In genomic region chr7:127107601-127108007, GRCh38 we compare ENCODE assay signal across 8 cellular contexts.
A peak's percentile ranks its signal among the peaks of the same experiment; 100 is the strongest.
DNase-seq lines count a peak whose midpoint lies in the region; ATAC-seq, FAIRE-seq and TF ChIP-seq lines count a peak whose summit lies in the region.

No MANE protein-coding gene starts in this region.

- H3K4me3 ChIP-seq in keratinocyte (ENCODE audit: control insufficient read depth in 2 of 3, extremely low read depth in 1 of 3, insufficient read depth in 2 of 3, low read depth in 1 of 3, low read length in 3 of 3) (no peak overlapping the region), testis (no peak overlapping the region)

- FAIRE-seq in keratinocyte (lab: Jason Lieb, UNC) = no peak

- peak; percentile 24 for DNase-seq in COR-L47 (lab: John Stamatoyannopoulos, UW)
- peak; percentile 21 for DNase-seq in NCI-H345 (lab: John Stamatoyannopoulos, UW)
- peak; percentile 42 for DNase-seq in amniotic epithelial cell (ENCODE audit: low read depth)
- peak; percentile 4 for DNase-seq in keratinocyte (ENCODE audit: low read depth, low spot score)
- DNase-seq in testis = peak; percentile 81
- DNase-seq in NCI-H2171 (lab: John Stamatoyannopoulos, UW) = no peak

- peak; percentile 43 to 68 (median 49) for TF ChIP-seq CTCF in keratinocyte (optimal IDR thresholded peaks at IDR 0.05 in 1 of 3, IDR thresholded peaks at IDR 0.05 in 1 of 3, conservative IDR thresholded peaks at IDR 0.05 in 1 of 3; ENCODE audit: extremely low read depth in 1 of 3, insufficient read depth in 2 of 3, low read length in 3 of 3)
- peak; percentile 37 to 66 (median 59) for TF ChIP-seq CTCF in testis (IDR thresholded peaks at IDR 0.05)

- no peaks in the 10 kb centered on the region for H4K20me1 ChIP-seq in keratinocyte (ENCODE audit: control insufficient read depth, extremely low read depth, insufficient read depth, low read length)

- H3K27ac ChIP-seq in keratinocyte (ENCODE audit: control insufficient read depth, insufficient read depth, low read length) (no peak overlapping the region), testis (no peak overlapping the region)

- H3K9me3 ChIP-seq in keratinocyte (ENCODE audit: control insufficient read depth, low read depth, low read length) (no peaks in the 10 kb centered on the region), testis (no peaks in the 10 kb centered on the region)

- H2AFZ ChIP-seq in keratinocyte (ENCODE audit: control insufficient read depth, low read length) = no peak overlapping the region

- H3K36me3 ChIP-seq in keratinocyte (ENCODE audit: control insufficient read depth in 2 of 2, extremely low read depth in 1 of 2, insufficient read depth in 2 of 2, low read length in 2 of 2) (no peaks in the 10 kb centered on the region), testis (ENCODE audit: low read depth, missing control alignments) (no peaks in the 10 kb centered on the region)

- H3K9ac ChIP-seq in keratinocyte (ENCODE audit: control insufficient read depth, extremely low read depth, insufficient read depth, low read length) = no peak overlapping the region

- no peaks in the 10 kb centered on the region for H3K27me3 ChIP-seq in keratinocyte (ENCODE audit: control insufficient read depth, extremely low read depth, insufficient read depth, low read length)
- H3K27me3 ChIP-seq in testis = no peaks in the 10 kb centered on the region

- no peak overlapping the region for H3K4me2 ChIP-seq in keratinocyte (ENCODE audit: control insufficient read depth, extremely low read depth, insufficient read depth, low read depth, low read length)

- ATAC-seq in GM18873 (IDR thresholded peaks at IDR 0.05; ENCODE audit: low FRiP score, unreplicated experiment) (peak; percentile 68), HG02981 (IDR thresholded peaks at IDR 0.05; ENCODE audit: unreplicated experiment) (peak; percentile 83)

- no peak for TF ChIP-seq POLR2A in testis (IDR thresholded peaks at IDR 0.05)

- dilution Hi-C loops in keratinocyte (cut with MboI; ENCODE audit: extremely low pct_ligation_motif_present, low sequenced_read_pairs) = no loop called here

- intact Hi-C loops in testis (cut with DNase I; ENCODE audit: low total_unique reads) = no loop called here

- H3K4me1 ChIP-seq in keratinocyte (ENCODE audit: control insufficient read depth, extremely low read depth, insufficient read depth, low read length) (no peaks in the 10 kb centered on the region), testis (no peaks in the 10 kb centered on the region)

- no peaks in the 10 kb centered on the region for H3K79me2 ChIP-seq in keratinocyte (ENCODE audit: control insufficient read depth, insufficient read depth, low read length)

- WGBS in testis, 2 donors = 15 to 18% methylated on average over 5 of the region's 5 CpGs

- no peaks in the 10 kb centered on the region for H3K9me1 ChIP-seq in keratinocyte (ENCODE audit: control insufficient read depth, extremely low read depth, insufficient read depth, low read length)
